ENCODE assay signal across 23 cellular contexts in the genomic region with DNA sequence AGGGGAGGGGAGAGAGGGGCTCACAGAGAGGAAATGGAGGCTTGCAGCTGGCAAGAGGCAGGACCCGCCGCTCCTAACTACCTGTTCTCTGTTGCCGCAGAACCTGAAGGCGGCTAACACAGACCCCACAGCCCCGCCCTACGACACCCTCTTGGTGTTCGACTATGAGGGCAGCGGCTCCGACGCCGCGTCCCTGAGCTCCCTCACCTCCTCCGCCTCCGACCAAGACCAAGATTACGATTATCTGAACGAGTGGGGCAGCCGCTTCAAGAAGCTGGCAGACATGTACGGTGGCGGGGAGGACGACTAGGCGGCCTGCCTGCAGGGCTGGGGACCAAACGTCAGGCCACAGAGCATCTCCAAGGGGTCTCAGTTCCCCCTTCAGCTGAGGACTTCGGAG. TPM values are rescaled to one million over a fixed set of nuclear protein-coding genes. Genes with fewer than 3 reads are reported as not detected.
"Had no signal": no experiment of that assay in that cellular context is flagged by ENCODE, and none has a peak within 500 bp of the region (broad histone marks: within the 10 kb centered on the region; RNA-seq: fewer than 3 reads in every experiment).

No MANE protein-coding gene starts in this region.

- H3K9ac ChIP-seq: neural progenitor cell, parathyroid adenoma had no signal

- H3K4me1 ChIP-seq: neural progenitor cell, parathyroid adenoma, psoas muscle, right lobe of liver, sigmoid colon, stomach, tibial artery, transverse colon, upper lobe of right lung, uterus had no signal

- H3K4me2 ChIP-seq: neural progenitor cell had no signal

- ATAC-seq: natural killer cell; psoas muscle; right cardiac atrium; right lobe of liver; stimulated activated effector memory CD8-positive, alpha-beta T cell treated with anti-CD3 and anti-CD28 coated beads, Interleukin-12 subunit alpha, Interleukin-12 subunit beta, amount 100 ng/mL, for 72 hours; stimulated activated naive B cell treated with anti-CD40 and anti-IgM and Interleukin-4, amounts not matched to agents 10 μg/mL and 1 μg/mL and 100 μg/mL, for 72 hours; upper lobe of right lung had no signal

- H2AFZ ChIP-seq: neural progenitor cell, parathyroid adenoma had no signal

- H3K27ac ChIP-seq: neural progenitor cell, ovary, parathyroid adenoma, psoas muscle, right lobe of liver, sigmoid colon, stomach, tibial artery, transverse colon, upper lobe of right lung, uterus had no signal

- H3K9me3 ChIP-seq: ovary, psoas muscle, right lobe of liver, sigmoid colon, stomach, tibial artery, transverse colon, upper lobe of right lung, uterus had no signal

- H3K4me3 ChIP-seq: neural progenitor cell, ovary, psoas muscle, right lobe of liver, sigmoid colon, stomach, tibial artery, transverse colon, upper lobe of right lung, uterus had no signal

- H3K36me3 ChIP-seq: neural progenitor cell, ovary, right lobe of liver, sigmoid colon, stomach, tibial artery, transverse colon, upper lobe of right lung, uterus had no signal

- FAIRE-seq: small intestine had no signal

- H3K27me3 ChIP-seq: neural progenitor cell, ovary, right lobe of liver, sigmoid colon, stomach, tibial artery, transverse colon, upper lobe of right lung, uterus had no signal

- DNase-seq: natural killer cell; occipital lobe; ovary; psoas muscle; right cardiac atrium; right lobe of liver; sigmoid colon; small intestine; stimulated activated CD4-positive, alpha-beta T cell treated with anti-CD3 and anti-CD28 coated beads, Interleukin-15, amount 100 ng/mL, for 24 hours; stimulated activated CD4-positive, alpha-beta T cell treated with anti-CD3 and anti-CD28 coated beads, Interleukin-2, amount 100 ng/mL, for 24 hours; stimulated activated CD4-positive, alpha-beta T cell treated with anti-CD3 and anti-CD28 coated beads, Interleukin-2, amount 100 ng/mL, for 48 hours; stimulated activated CD4-positive, alpha-beta T cell treated with anti-CD3 and anti-CD28 coated beads, Interleukin-4, amount 100 ng/mL, for 24 hours; stimulated activated naive B cell treated with anti-CD40 and anti-IgM and Interleukin-4, amounts not matched to agents 10 μg/mL and 1 μg/mL and 100 μg/mL, for 72 hours; stimulated activated naive CD4-positive, alpha-beta T cell treated with Interleukin-2 at 50 U/mL for 16 hours; stomach; tibial artery; transverse colon; upper lobe of right lung; uterus had no signal

RNA-seq across cellular contexts. Expression of a gene that starts 39.0 kb away (rescaled TPM):
- total RNA-seq: right cardiac atrium had no signal

RNA-seq across cellular contexts. Expression of a gene that starts 53.0 kb away (rescaled TPM):
- total RNA-seq: psoas muscle, skeletal muscle tissue had no signal
